ENCODE assay signal across 8 cellular contexts in the genomic region with DNA sequence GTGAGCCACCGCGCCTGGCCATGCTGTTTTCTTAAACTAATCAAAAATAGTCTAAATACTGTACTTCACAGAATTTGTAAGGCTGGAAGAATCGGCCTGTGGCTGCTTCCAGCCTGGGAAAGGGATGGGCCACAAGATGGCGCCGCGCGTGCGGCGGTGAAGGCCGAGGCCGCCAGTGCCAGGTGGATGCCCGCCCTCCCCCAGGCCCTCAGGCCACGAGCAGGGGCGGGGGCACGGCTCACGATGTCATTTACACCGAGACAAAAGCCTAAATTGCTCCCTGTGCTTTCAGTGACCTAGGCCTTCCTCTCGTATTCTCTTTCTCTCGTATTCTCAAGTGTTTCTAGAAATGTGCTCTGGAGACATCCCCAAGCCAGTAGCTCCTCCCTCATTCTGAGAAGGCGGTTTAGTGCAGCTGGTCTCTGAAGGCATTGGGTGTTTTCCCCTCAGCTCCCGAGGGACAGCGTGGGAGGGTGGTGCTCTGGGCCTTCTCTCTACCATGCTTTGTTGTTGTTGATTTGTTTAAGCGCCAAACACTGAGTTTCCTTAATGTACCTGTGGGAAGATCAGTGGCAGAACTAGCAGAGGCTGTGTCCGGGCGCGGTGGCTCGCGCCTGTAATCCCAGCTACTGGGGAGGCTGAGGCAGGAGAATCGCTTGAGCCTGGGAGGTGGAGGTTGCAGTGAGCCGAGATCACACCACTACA.
DNase-seq lines count a peak whose midpoint lies in the region; TF ChIP-seq lines count a peak whose summit lies in the region.

No MANE protein-coding gene starts in this region.

- H3K36me3 ChIP-seq in muscle layer of colon (ENCODE audit: insufficient read depth, low read length), result no peaks in the 10 kb centered on the region

- no peaks in the 10 kb centered on the region for H3K27me3 ChIP-seq in muscle layer of colon (ENCODE audit: control insufficient read depth in 1 of 2, insufficient read depth in 2 of 2, low read length in 2 of 2)

- peak; percentile 76 for DNase-seq in COR-L47 (lab: John Stamatoyannopoulos, UW)
- DNase-seq in GM20000 (ENCODE audit: low spot score), result peak; percentile 91
- DNase-seq in HPDE6-E6E7 (ENCODE audit: extremely low spot score), result peak; percentile 22
- DNase-seq in NOMO-1 (lab: John Stamatoyannopoulos, UW; ENCODE audit: unreplicated experiment in 2 of 2), result peak; percentile 48 to 54
- DNase-seq in activated T-cell treated with anti-CD3 and anti-CD28 coated beads for 24 hours (ENCODE audit: low read depth), result peak; percentile 57
- DNase-seq in epithelial cell of proximal tubule (ENCODE audit: low read depth), result no peak
- peak; percentile 36 to 47 for DNase-seq in stimulated activated CD8-positive, alpha-beta memory T cell treated with anti-CD3 and anti-CD28 coated beads, Interleukin-7, amount 100 ng/mL, for 1 hour (ENCODE audit: low read depth in 2 of 2)

- TF ChIP-seq CTCF in GM20000 (IDR thresholded peaks at IDR 0.05; ENCODE audit: extremely low read depth, missing control alignments) (peak; percentile 82), epithelial cell of proximal tubule (conservative IDR thresholded peaks at IDR 0.05; ENCODE audit: low read depth, low read length) (peak; percentile 81)

- peak overlapping the region; percentile 41 for H3K27ac ChIP-seq in muscle layer of colon (ENCODE audit: low read depth, low read length)

- H3K4me3 ChIP-seq in epithelial cell of proximal tubule (ENCODE audit: low read depth, low read length), result peak overlapping the region; percentile 51
- peak overlapping the region; percentile 44 to 50 for H3K4me3 ChIP-seq in muscle layer of colon (ENCODE audit: low read depth in 1 of 2, low read length in 2 of 2)

- no peaks in the 10 kb centered on the region for H3K9me3 ChIP-seq in muscle layer of colon (ENCODE audit: low read length)

- H3K9ac ChIP-seq in muscle layer of colon (ENCODE audit: low read length), result peak overlapping the region; percentile 33

- peaks cover 15% of the 10 kb centered on the region for H3K4me1 ChIP-seq in muscle layer of colon (ENCODE audit: insufficient read depth, low read length)
